1 cellular context compared by ENCODE assay signal in genomic region chr6:109165392-109165964, GRCh38.
TF ChIP-seq lines count a peak whose summit lies in the region.

No MANE protein-coding gene starts in this region.

TF ChIP-seq in GM23338, 12 proteins besides CTCF, POLR2A, EP300 and RAD21 (continued from another document):
- no peak for TF ChIP-seq REST (IDR thresholded peaks at IDR 0.05; ENCODE audit: unreplicated experiment)
- no peak for TF ChIP-seq ZNF331 (CRISPR knock-in tag; IDR thresholded peaks at IDR 0.05; ENCODE audit: low read depth)
- no peak for TF ChIP-seq STAT1 (IDR thresholded peaks at IDR 0.05; ENCODE audit: unreplicated experiment)
- TF ChIP-seq JUNB (IDR thresholded peaks at IDR 0.05; ENCODE audit: unreplicated experiment): no peak
- TF ChIP-seq NANOG (IDR thresholded peaks at IDR 0.05; ENCODE audit: borderline replicate concordance): no peak
- no peak for TF ChIP-seq POLR2AphosphoS5 (IDR thresholded peaks at IDR 0.05; ENCODE audit: low read depth)
- TF ChIP-seq EZH2phosphoT487 (IDR thresholded peaks at IDR 0.05; ENCODE audit: unreplicated experiment): no peak
- no peak for TF ChIP-seq CREB1 (CRISPR knock-in tag; IDR thresholded peaks at IDR 0.05; ENCODE audit: low read depth)
- TF ChIP-seq EZH2 (IDR thresholded peaks at IDR 0.05; ENCODE audit: low read depth, unreplicated experiment): no peak
- no peak for TF ChIP-seq ETS1 (IDR thresholded peaks at IDR 0.05)
- TF ChIP-seq ZNF114 (CRISPR knock-in tag; IDR thresholded peaks at IDR 0.05): no peak
